11 cellular contexts compared by ENCODE assay signal in the genomic region with DNA sequence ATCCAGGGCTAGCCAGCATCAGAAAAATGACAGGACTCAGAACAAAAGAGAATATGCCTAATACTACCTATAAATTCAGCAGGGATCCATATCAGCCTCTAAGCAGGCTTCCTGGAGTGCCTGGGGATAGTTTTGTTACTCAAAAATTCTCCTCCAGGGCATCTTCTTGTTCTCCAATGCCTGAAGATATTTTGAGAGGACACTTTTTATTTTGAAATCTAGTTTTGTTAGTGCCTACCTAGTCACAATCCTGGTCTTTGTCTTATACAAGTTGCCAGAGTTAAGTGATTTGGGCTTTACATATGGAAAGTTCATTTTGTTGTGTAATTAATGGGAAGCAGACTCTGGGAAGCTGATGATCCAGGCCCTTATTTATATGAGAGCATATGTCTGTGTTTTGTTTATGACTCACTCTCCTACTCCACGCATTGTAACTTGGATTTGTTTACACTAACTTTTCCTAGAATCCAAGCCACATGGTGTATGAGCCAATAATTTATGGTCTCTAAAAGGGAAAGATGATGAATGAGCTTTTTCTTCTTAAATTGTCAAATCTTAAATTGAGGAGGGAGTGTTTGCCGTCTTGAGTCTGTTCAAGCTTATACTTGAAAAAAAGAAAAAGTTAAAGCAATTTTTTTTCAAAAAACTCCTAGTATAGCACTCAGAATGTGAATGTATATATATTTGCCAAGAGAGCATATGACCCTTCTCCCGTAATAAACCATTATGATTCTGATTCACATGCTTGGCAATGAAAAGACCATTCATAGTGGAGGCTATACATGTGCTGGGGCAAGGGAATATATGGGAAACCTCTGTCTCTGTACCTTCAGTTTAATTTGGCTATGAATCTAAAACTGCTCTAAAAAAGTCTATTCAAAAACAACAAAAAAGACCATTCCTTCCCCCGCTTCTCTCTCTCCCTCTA.
A peak's percentile ranks its signal among the peaks of the same experiment; 100 is the strongest.
DNase-seq lines count a peak whose midpoint lies in the region; ATAC-seq, FAIRE-seq and TF ChIP-seq lines count a peak whose summit lies in the region.
"Had no signal": no experiment of that assay in that cellular context is flagged by ENCODE, and none has a peak within 500 bp of the region (broad histone marks: within the 10 kb centered on the region; RNA-seq: fewer than 3 reads in every experiment).

No MANE protein-coding gene starts in this region.

- H3K36me3 ChIP-seq in K562 (ENCODE audit: control insufficient read depth, insufficient read depth, low read length): no peaks in the 10 kb centered on the region
- no peaks in the 10 kb centered on the region for H3K36me3 ChIP-seq in H7 (replicated peaks; ENCODE audit: control insufficient read depth, insufficient read depth, low read length)
- H3K36me3 ChIP-seq: adrenal gland, heart left ventricle had no signal

- in situ Hi-C loops in K562 (cut with MboI): no loop called here

- no peaks in the 10 kb centered on the region for H3K9me1 ChIP-seq in K562 (ENCODE audit: control insufficient read depth, insufficient read depth, low read length)

- no peak overlapping the region for H3K27ac ChIP-seq in K562 (ENCODE audit: extremely low read depth, low read depth, low read length)
- H3K27ac ChIP-seq: adrenal gland had no signal

- CTCF ChIA-PET in K562 (lab: Yijun Ruan, JAX; ENCODE audit: low intra/inter-chr PET ratio): no interaction called here

- POLR2A ChIA-PET in K562 (lab: Yijun Ruan, JAX): interaction anchor here (0.6 kb wide), 1 partner anchor 13 kb away, joined by 3 read pairs; no protein-coding TSS in a partner anchor

- TF ChIP-seq RAD21 in K562 (CRISPR knock-in tag; conservative IDR thresholded peaks at IDR 0.05 in 1 of 2, IDR thresholded peaks at IDR 0.05 in 1 of 2): no peak

- no peaks in the 10 kb centered on the region for H4K20me1 ChIP-seq in K562 (replicated peaks; ENCODE audit: control insufficient read depth, insufficient read depth, low read length)

- BruUV-seq in K562 (replicated peaks; lab: Mats Ljungman, UMichigan): no TSS peak

- no peak for TF ChIP-seq POLR2A in K562 (conservative IDR thresholded peaks at IDR 0.05)

- H3K9ac ChIP-seq in K562 (ENCODE audit: insufficient read depth in 1 of 2, low read depth in 2 of 2, low read length in 2 of 2): no peak overlapping the region

- no peak for TF ChIP-seq EP300 in K562 (IDR thresholded peaks at IDR 0.05; ENCODE audit: low read length)

- DNase-seq in HT1080 (ENCODE audit: low read depth) (peak; percentile 87), K562 (ENCODE audit: extremely low read depth in 1 of 4, low spot score in 3 of 4) (peak in 1 of 4 experiments; percentile 7), left kidney (ENCODE audit: low read depth, low spot score) (peak; percentile 53), urothelium cell line (ENCODE audit: low spot score) (peak; percentile 17), H7 (no peak), NCI-H1092 (lab: John Stamatoyannopoulos, UW) (no peak), NCI-H187 (lab: John Stamatoyannopoulos, UW) (no peak)
- DNase-seq: adrenal gland, heart left ventricle, RPMI8226 had no signal

- H3K4me1 ChIP-seq in K562 (replicated peaks in 1 of 2; ENCODE audit: control insufficient read depth in 2 of 2, insufficient read depth in 2 of 2, low read length in 2 of 2): peaks cover 0 to 3% of the 10 kb centered on the region in 2 experiments; a peak in 2 of 5 replicates
- H3K4me1 ChIP-seq: adrenal gland had no signal

- H3K27me3 ChIP-seq in K562 (ENCODE audit: control insufficient read depth in 2 of 2, insufficient read depth in 2 of 2, low read length in 2 of 2): no peaks in the 10 kb centered on the region
- H3K27me3 ChIP-seq in H7 (ENCODE audit: control insufficient read depth, insufficient read depth, low read length): no peaks in the 10 kb centered on the region
- H3K27me3 ChIP-seq: adrenal gland, heart left ventricle had no signal

- H3K9me3 ChIP-seq in K562 (replicated peaks; ENCODE audit: control insufficient read depth, insufficient read depth, low read depth, low read length): no peaks in the 10 kb centered on the region
- H3K9me3 ChIP-seq: adrenal gland, heart left ventricle had no signal

- H2AFZ ChIP-seq in K562 (ENCODE audit: low read depth, low read length): no peak overlapping the region

- TF ChIP-seq CTCF in K562 (IDR thresholded peaks at IDR 0.05 in 2 of 3, conservative IDR thresholded peaks at IDR 0.05 in 1 of 3; ENCODE audit: insufficient read depth in 2 of 3, low read depth in 1 of 3, low read length in 3 of 3): no peak

- WGBS in K562 (ENCODE audit: insufficient coverage, low coverage, missing lambda C conversion rate): 23% methylated on average over 4 of the region's 4 CpGs

- intact Hi-C loops in K562 (cut with micrococcal nuclease): no loop called here

- no peak for ATAC-seq in K562
- ATAC-seq in HG03025 (IDR thresholded peaks at IDR 0.05; ENCODE audit: low FRiP score, unreplicated experiment): no peak

- H3K4me2 ChIP-seq in K562 (ENCODE audit: insufficient read depth, low read length): no peak overlapping the region

- H3K4me3 ChIP-seq in K562 (no peak overlapping the region), H7 (ENCODE audit: insufficient read depth, low read depth, low read length) (no peak overlapping the region)
- H3K4me3 ChIP-seq: adrenal gland, heart left ventricle had no signal

- H3K79me2 ChIP-seq in K562 (ENCODE audit: control insufficient read depth, insufficient read depth, low read length): no peaks in the 10 kb centered on the region

- FAIRE-seq in K562 (lab: Jason Lieb, UNC) (no peak), urothelium cell line (lab: Jason Lieb, UNC) (no peak)

TF ChIP-seq in K562, 482 proteins besides CTCF, POLR2A, EP300 and RAD21 (continues in another document):
- TF ChIP-seq, protein P1, sequence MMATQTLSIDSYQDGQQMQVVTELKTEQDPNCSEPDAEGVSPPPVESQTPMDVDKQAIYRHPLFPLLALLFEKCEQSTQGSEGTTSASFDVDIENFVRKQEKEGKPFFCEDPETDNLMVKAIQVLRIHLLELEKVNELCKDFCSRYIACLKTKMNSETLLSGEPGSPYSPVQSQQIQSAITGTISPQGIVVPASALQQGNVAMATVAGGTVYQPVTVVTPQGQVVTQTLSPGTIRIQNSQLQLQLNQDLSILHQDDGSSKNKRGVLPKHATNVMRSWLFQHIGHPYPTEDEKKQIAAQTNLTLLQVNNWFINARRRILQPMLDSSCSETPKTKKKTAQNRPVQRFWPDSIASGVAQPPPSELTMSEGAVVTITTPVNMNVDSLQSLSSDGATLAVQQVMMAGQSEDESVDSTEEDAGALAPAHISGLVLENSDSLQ (IDR thresholded peaks at IDR 0.05): peak; percentile 22; the same call in 1 of the 2 replicates
- TF ChIP-seq CEBPG (CRISPR knock-in tag; IDR thresholded peaks at IDR 0.05) (no peak), CEBPG (tag; conservative IDR thresholded peaks at IDR 0.05 in 1 of 2, IDR thresholded peaks at IDR 0.05 in 1 of 2) (0 out of 4 replicates have a peak, but pooled peaks of 1 of the 2 experiments have one; percentile 17), TEAD4 (IDR thresholded peaks at IDR 0.05; ENCODE audit: low read length) (no peak), TEAD4 (CRISPR knock-in tag; IDR thresholded peaks at IDR 0.05; ENCODE audit: borderline replicate concordance) (no peak), MNT (conservative IDR thresholded peaks at IDR 0.05) (0 out of 4 replicates have a peak, but pooled peaks have one; percentile 22 to 23), ZSCAN29 (IDR thresholded peaks at IDR 0.05) (no peak), FOSL1 (tag; conservative IDR thresholded peaks at IDR 0.05) (peak; percentile 79)
- TF ChIP-seq, protein P2, sequence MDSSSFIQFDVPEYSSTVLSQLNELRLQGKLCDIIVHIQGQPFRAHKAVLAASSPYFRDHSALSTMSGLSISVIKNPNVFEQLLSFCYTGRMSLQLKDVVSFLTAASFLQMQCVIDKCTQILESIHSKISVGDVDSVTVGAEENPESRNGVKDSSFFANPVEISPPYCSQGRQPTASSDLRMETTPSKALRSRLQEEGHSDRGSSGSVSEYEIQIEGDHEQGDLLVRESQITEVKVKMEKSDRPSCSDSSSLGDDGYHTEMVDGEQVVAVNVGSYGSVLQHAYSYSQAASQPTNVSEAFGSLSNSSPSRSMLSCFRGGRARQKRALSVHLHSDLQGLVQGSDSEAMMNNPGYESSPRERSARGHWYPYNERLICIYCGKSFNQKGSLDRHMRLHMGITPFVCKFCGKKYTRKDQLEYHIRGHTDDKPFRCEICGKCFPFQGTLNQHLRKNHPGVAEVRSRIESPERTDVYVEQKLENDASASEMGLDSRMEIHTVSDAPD (CRISPR knock-in tag; IDR thresholded peaks at IDR 0.05): no peak
- TF ChIP-seq, protein P3, sequence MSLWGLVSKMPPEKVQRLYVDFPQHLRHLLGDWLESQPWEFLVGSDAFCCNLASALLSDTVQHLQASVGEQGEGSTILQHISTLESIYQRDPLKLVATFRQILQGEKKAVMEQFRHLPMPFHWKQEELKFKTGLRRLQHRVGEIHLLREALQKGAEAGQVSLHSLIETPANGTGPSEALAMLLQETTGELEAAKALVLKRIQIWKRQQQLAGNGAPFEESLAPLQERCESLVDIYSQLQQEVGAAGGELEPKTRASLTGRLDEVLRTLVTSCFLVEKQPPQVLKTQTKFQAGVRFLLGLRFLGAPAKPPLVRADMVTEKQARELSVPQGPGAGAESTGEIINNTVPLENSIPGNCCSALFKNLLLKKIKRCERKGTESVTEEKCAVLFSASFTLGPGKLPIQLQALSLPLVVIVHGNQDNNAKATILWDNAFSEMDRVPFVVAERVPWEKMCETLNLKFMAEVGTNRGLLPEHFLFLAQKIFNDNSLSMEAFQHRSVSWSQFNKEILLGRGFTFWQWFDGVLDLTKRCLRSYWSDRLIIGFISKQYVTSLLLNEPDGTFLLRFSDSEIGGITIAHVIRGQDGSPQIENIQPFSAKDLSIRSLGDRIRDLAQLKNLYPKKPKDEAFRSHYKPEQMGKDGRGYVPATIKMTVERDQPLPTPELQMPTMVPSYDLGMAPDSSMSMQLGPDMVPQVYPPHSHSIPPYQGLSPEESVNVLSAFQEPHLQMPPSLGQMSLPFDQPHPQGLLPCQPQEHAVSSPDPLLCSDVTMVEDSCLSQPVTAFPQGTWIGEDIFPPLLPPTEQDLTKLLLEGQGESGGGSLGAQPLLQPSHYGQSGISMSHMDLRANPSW (CRISPR knock-in tag; IDR thresholded peaks at IDR 0.05): no peak

Comparison
In these comparisons a context has a peak if more than half of its experiments do, and no peak if none do; other contexts are left out.
1. DNase-seq: peak in HT1080 (single experiment), left kidney (single experiment) and urothelium cell line (single experiment); none in H7 (single experiment), NCI-H1092 (single experiment) and NCI-H187 (0 of 2).